8 cellular contexts compared by ENCODE assay signal in genomic region chr16:2148714-2149629, GRCh38. TPM values are rescaled to one million over a fixed set of nuclear protein-coding genes. Genes with fewer than 3 reads are reported as not detected.
DNase-seq lines count a peak whose midpoint lies in the region; ATAC-seq and TF ChIP-seq lines count a peak whose summit lies in the region.

No MANE protein-coding gene starts in this region.

- TF ChIP-seq CTCF in cardiac muscle cell (IDR thresholded peaks at IDR 0.05; ENCODE audit: low read depth, low read length) = no peak

- DNase-seq in cardiac muscle cell (ENCODE audit: low read depth in 1 of 2, low spot score in 1 of 2) (no peak), Right ventricle myocardium inferior (ENCODE audit: missing footprints) (no peak), SK-N-MC (ENCODE audit: low read depth, low spot score) (no peak), epithelial cell of prostate (ENCODE audit: low read depth, low spot score) (no peak), retina (peak; percentile 47)
- no peak for DNase-seq in central memory CD4-positive, alpha-beta T cell

- H3K4me3 ChIP-seq in cardiac muscle cell = peak overlapping the region; percentile 40
- peak overlapping the region; percentile 84 for H3K4me3 ChIP-seq in SK-N-MC

- intact Hi-C loops in Right ventricle myocardium inferior (cut with DNase I) = no loop called here

- ATAC-seq in Right ventricle myocardium inferior (no peak), GM18867 (IDR thresholded peaks at IDR 0.05; ENCODE audit: unreplicated experiment) (no peak), HG03442 (IDR thresholded peaks at IDR 0.05; ENCODE audit: unreplicated experiment) (no peak)

- H3K9me3 ChIP-seq in cardiac muscle cell (ENCODE audit: low read depth) = no peaks in the 10 kb centered on the region
- no peaks in the 10 kb centered on the region for H3K9me3 ChIP-seq in SK-N-MC (ENCODE audit: low read depth, low read length)

- H3K27me3 ChIP-seq in cardiac muscle cell = no peaks in the 10 kb centered on the region

- no peaks in the 10 kb centered on the region for H3K36me3 ChIP-seq in cardiac muscle cell
- H3K36me3 ChIP-seq in SK-N-MC (ENCODE audit: insufficient read depth, low read length) = peaks cover 22% of the 10 kb centered on the region

- H3K27ac ChIP-seq in cardiac muscle cell (no peak overlapping the region), SK-N-MC (no peak overlapping the region), epithelial cell of prostate (peak overlapping the region; percentile 48)

- peak overlapping the region; percentile 62 for H3K9ac ChIP-seq in SK-N-MC (ENCODE audit: insufficient read length)

- peaks cover 17% of the 10 kb centered on the region for H3K4me1 ChIP-seq in cardiac muscle cell (ENCODE audit: low read depth)

RNA-seq across cellular contexts. Expression of gene RAB26, which starts 0.5 kb away (rescaled TPM):
- total RNA-seq in cardiac muscle cell (5.0 and 6.5 TPM in 2 replicates), Right ventricle myocardium inferior (0.87 TPM)
- polyA plus RNA-seq in cardiac muscle cell = 12.1 and 16.7 TPM in 2 replicates

RNA-seq across cellular contexts. Expression of gene TRAF7, which starts 6.6 kb away (rescaled TPM):
- total RNA-seq in cardiac muscle cell (67.5 and 71.6 TPM in 2 replicates), Right ventricle myocardium inferior (27.3 TPM)
- 32.3 and 37.4 TPM in 2 replicates for polyA plus RNA-seq in cardiac muscle cell

RNA-seq across cellular contexts. Expression of gene PKD1, which starts 13.3 kb away (rescaled TPM):
- total RNA-seq in cardiac muscle cell (115 and 206 TPM in 2 replicates), Right ventricle myocardium inferior (85.8 TPM)
- polyA plus RNA-seq in cardiac muscle cell = 49.9 and 55.3 TPM in 2 replicates

RNA-seq across cellular contexts. Expression of gene CASKIN1, which starts 47.4 kb away (rescaled TPM):
- total RNA-seq in cardiac muscle cell (15.5 TPM in 2 replicates), Right ventricle myocardium inferior (5.8 TPM)
- polyA plus RNA-seq in cardiac muscle cell = 14.3 and 15.4 TPM in 2 replicates

RNA-seq across cellular contexts. Expression of gene MLST8, which starts 56.3 kb away (rescaled TPM):
- 81.4 and 100.0 TPM in 2 replicates for total RNA-seq in cardiac muscle cell
- polyA plus RNA-seq in cardiac muscle cell = 117 and 122 TPM in 2 replicates
- 25.3 TPM for total RNA-seq in Right ventricle myocardium inferior
